Comparison of ENCODE assay signal across 8 cellular contexts in genomic region chr5:75336625-75337336, GRCh38. TPM values are rescaled to one million over a fixed set of nuclear protein-coding genes. Genes with fewer than 3 reads are reported as not detected.
DNase-seq lines count a peak whose midpoint lies in the region; ATAC-seq and TF ChIP-seq lines count a peak whose summit lies in the region.

HMGCR (plus strand) TSS chr5:75337220; CDS start chr5:75342606, 5,386 bp downstream.

- H3K9me3 Mint-ChIP-seq in Calu3 (ENCODE audit: low read depth, unreplicated experiment) = no peaks in the 10 kb centered on the region

- no peak within 1 kb of the TSS for H3K4me3 Mint-ChIP-seq in Calu3 (ENCODE audit: low read depth, unreplicated experiment)

- DNase-seq in Calu3 (peak; percentile 99), HUDEP-2 (lab: John Stamatoyannopoulos, UW; ENCODE audit: unreplicated experiment in 76 of 76) (peak; percentile 28 to 99 (median 98)), NT2/D1 (ENCODE audit: low read depth, low spot score) (peak; percentile 96), mesenteric fat pad (ENCODE audit: low spot score) (peak; percentile 98)
- peak; percentile 92 for DNase-seq in activated CD8-positive, alpha-beta memory T cell treated with anti-CD3 and anti-CD28 coated beads, Interleukin-2, amount 50 U/mL, for 1 hour (ENCODE audit: extremely low read depth)
- peak; percentile 95 to 98 for DNase-seq in stimulated activated CD8-positive, alpha-beta memory T cell treated with anti-CD3 and anti-CD28 coated beads, Interleukin-15, amount 100 ng/mL, for 4 hours (ENCODE audit: low read depth in 2 of 2)

- no TSS peak for BruUV-seq in Calu3 (replicated peaks; lab: Mats Ljungman, UMichigan)

- no peaks in the 10 kb centered on the region for H3K36me3 Mint-ChIP-seq in Calu3 (ENCODE audit: insufficient read depth, unreplicated experiment)

- H3K27me3 ChIP-seq in NT2/D1 (ENCODE audit: insufficient read depth, insufficient read length) = no peaks in the 10 kb centered on the region

- in situ Hi-C loops in endometrial microvascular endothelial cells (cut with HindIII; ENCODE audit: inconsistent ontology term, low pct_unique_long_range_greater_than_20kb, low sequenced_read_pairs) = no loop called here

- no peaks in the 10 kb centered on the region for H3K4me1 ChIP-seq in NT2/D1 (ENCODE audit: insufficient read depth, insufficient read length)

- H3K4me3 ChIP-seq in NT2/D1 (ENCODE audit: insufficient read length, low read depth) = peak within 1 kb of the TSS; percentile 94

- intact Hi-C loops in Calu3 (cut with micrococcal nuclease; ENCODE audit: unreplicated experiment) = loop anchor here (2.0 to 10.0 kb wide), 3 partner anchors 100 to 402 kb away; partner anchors contain the start of genes ANKRD31 and GCNT4

- no peak within 1 kb of the TSS for H3K27ac Mint-ChIP-seq in Calu3 (ENCODE audit: unreplicated experiment)

- TF ChIP-seq CTCF in Calu3 (IDR thresholded peaks at IDR 0.05; ENCODE audit: unreplicated experiment) = no peak

- H3K9me3 ChIP-seq in NT2/D1 (ENCODE audit: insufficient read depth, low read length) = no peaks in the 10 kb centered on the region

- H3K27me3 Mint-ChIP-seq in Calu3 (ENCODE audit: unreplicated experiment) = no peaks in the 10 kb centered on the region

- CTCF ChIA-PET in Calu3 (lab: Charles Lee) = interaction anchor here (0.5 to 1.4 kb wide), 17 partner anchors 8 to 412 kb away, joined by 3 to 11 read pairs (median 4); partner anchors contain the start of genes ANKRD31, CERT1 and POLK

- peak within 1 kb of the TSS; percentile 98 for H3K9ac ChIP-seq in NT2/D1 (ENCODE audit: insufficient read length, low read depth)

- H3K4me1 Mint-ChIP-seq in Calu3 (ENCODE audit: low read depth, unreplicated experiment) = peaks cover 16% of the 10 kb centered on the region

- peak; percentile 98 for ATAC-seq in GM21381 (IDR thresholded peaks at IDR 0.05; ENCODE audit: unreplicated experiment)

- peaks cover 14% of the 10 kb centered on the region for H3K36me3 ChIP-seq in NT2/D1 (ENCODE audit: insufficient read depth, insufficient read length, low read length)

RNA-seq across cellular contexts. Expression of gene HMGCR, which starts in this region (rescaled TPM):
- total RNA-seq in Calu3 (2022) = 188 and 224 TPM in 2 replicates
- 32.1 TPM for total RNA-seq in endometrial microvascular endothelial cells (ENCODE audit: inconsistent ontology term)
- 23.0 TPM for total RNA-seq in mesenteric fat pad

Comparison
In these comparisons a context has a peak if more than half of its experiments do, and no peak if none do; other contexts are left out.
1. Peak in every context shown above with its lines: DNase-seq, ATAC-seq and H3K4me3 ChIP-seq.